ENCODE assay signal across 15 cellular contexts in the genomic region with DNA sequence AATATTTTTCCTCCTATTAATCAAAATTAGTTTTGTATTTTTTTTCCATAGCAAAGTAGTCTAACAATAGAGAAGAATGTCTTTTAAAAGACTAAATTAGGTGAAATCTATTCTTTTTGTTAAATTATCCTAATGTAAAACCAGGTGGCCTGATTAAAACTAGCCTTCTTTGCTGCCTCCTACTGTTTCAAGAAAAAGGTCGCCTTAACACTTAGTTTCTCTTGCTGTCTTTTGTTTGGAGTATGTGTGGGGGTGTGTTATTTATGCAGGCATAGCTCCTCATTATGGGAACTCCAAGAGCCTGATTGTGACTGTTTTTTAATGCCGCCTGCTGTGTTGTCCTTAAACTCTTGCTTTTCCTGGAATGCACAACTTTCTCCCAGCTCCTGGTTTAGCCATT.
A peak's percentile ranks its signal among the peaks of the same experiment; 100 is the strongest.
DNase-seq lines count a peak whose midpoint lies in the region; ATAC-seq, FAIRE-seq and TF ChIP-seq lines count a peak whose summit lies in the region.
"Had no signal": no experiment of that assay in that cellular context is flagged by ENCODE, and none has a peak within 500 bp of the region (broad histone marks: within the 10 kb centered on the region; RNA-seq: fewer than 3 reads in every experiment).

No MANE protein-coding gene starts in this region.

- peaks cover 0 to 6% (median 2%) of the 10 kb centered on the region in 4 experiments; a peak in 5 of 7 replicates for H3K4me1 ChIP-seq in H1 (replicated peaks in 1 of 4; ENCODE audit: control insufficient read depth in 3 of 4, insufficient read depth in 4 of 4, low read length in 3 of 4)
- peaks cover 2% of the 10 kb centered on the region for H3K4me1 ChIP-seq in mesenchymal stem cell (ENCODE audit: control insufficient read depth, insufficient read depth, low read depth, low read length)
- peaks cover 0 to 11% (median 0%) of the 10 kb centered on the region in 3 donors for H3K4me1 ChIP-seq in pancreas
- no peaks in the 10 kb centered on the region for H3K4me1 ChIP-seq in MM.1S (ENCODE audit: low read length)
- no peaks in the 10 kb centered on the region for H3K4me1 ChIP-seq in spleen

- no peak overlapping the region for H3K4ac ChIP-seq in H1 (replicated peaks; ENCODE audit: insufficient read length, low read depth, low read length)
- no peak overlapping the region for H3K4ac ChIP-seq in mesenchymal stem cell (ENCODE audit: low read depth in 1 of 2, low read length in 2 of 2)

- H3K4me2 ChIP-seq in H1 (ENCODE audit: insufficient read depth in 1 of 2, low read depth in 2 of 2, low read length in 2 of 2) (no peak overlapping the region), mesenchymal stem cell (ENCODE audit: low read length, poor library complexity, severe bottlenecking) (no peak overlapping the region), MM.1S (ENCODE audit: low read depth, low read length) (no peak overlapping the region)

- H2AFZ ChIP-seq in H1 (ENCODE audit: low read length) (no peak overlapping the region), mesenchymal stem cell (ENCODE audit: low read depth, low read length) (no peak overlapping the region), MM.1S (ENCODE audit: low read length) (no peak overlapping the region)

- H3K18ac ChIP-seq in H1 (ENCODE audit: extremely low read depth, low read length) = no peak overlapping the region
- no peak overlapping the region for H3K18ac ChIP-seq in mesenchymal stem cell (ENCODE audit: low read depth in 1 of 2, low read length in 2 of 2)

- H4K5ac ChIP-seq in H1 (ENCODE audit: insufficient read length, low read depth, low read length) = peak overlapping the region; percentile 73

- no peaks in the 10 kb centered on the region for H3K36me3 ChIP-seq in H1 (ENCODE audit: control insufficient read depth in 2 of 4, insufficient read depth in 4 of 4, low read length in 3 of 4)
- no peaks in the 10 kb centered on the region for H3K36me3 ChIP-seq in mesenchymal stem cell (ENCODE audit: control insufficient read depth in 1 of 2, insufficient read depth in 2 of 2, low read depth in 1 of 2, low read length in 2 of 2)
- no peaks in the 10 kb centered on the region for H3K36me3 ChIP-seq in pancreas
- no peaks in the 10 kb centered on the region for H3K36me3 ChIP-seq in MM.1S (replicated peaks; ENCODE audit: insufficient read depth, low read length)
- no peaks in the 10 kb centered on the region for H3K36me3 ChIP-seq in spleen
- H3K36me3 ChIP-seq: ascending aorta had no signal

- TF ChIP-seq RAD21 in H1 (IDR thresholded peaks at IDR 0.05 in 1 of 2, conservative IDR thresholded peaks at IDR 0.05 in 1 of 2; ENCODE audit: low read depth in 2 of 2, low read length in 2 of 2) = peak; percentile 50 to 56

- no peak overlapping the region for H2BK120ac ChIP-seq in H1 (replicated peaks; ENCODE audit: low read depth, low read length)
- H2BK120ac ChIP-seq in mesenchymal stem cell (ENCODE audit: low read depth, low read length) = no peak overlapping the region

- H3K79me1 ChIP-seq in H1 (ENCODE audit: low read depth, low read length) (no peaks in the 10 kb centered on the region), mesenchymal stem cell (replicated peaks; ENCODE audit: low read length, poor library complexity, severe bottlenecking) (no peaks in the 10 kb centered on the region)

- H3K14ac ChIP-seq in H1 (ENCODE audit: insufficient read length) (no peak overlapping the region), mesenchymal stem cell (ENCODE audit: low read length in 2 of 2) (no peak overlapping the region)

- H3K9me2 ChIP-seq in MM.1S (replicated peaks; ENCODE audit: insufficient read depth, low read length) = no peaks in the 10 kb centered on the region

- no peak overlapping the region for H3K23ac ChIP-seq in H1 (ENCODE audit: insufficient read length)
- no peak overlapping the region for H3K23ac ChIP-seq in mesenchymal stem cell (ENCODE audit: low read length in 2 of 2)

- peak; percentile 63 for FAIRE-seq in H1 (lab: Jason Lieb, UNC)
- FAIRE-seq in pancreas (lab: Jason Lieb, UNC) = no peak

- no peak overlapping the region for H3K27ac ChIP-seq in H1 (ENCODE audit: low read depth, low read length)
- no peak overlapping the region for H3K27ac ChIP-seq in mesenchymal stem cell (ENCODE audit: low read length, poor library complexity, severe bottlenecking)
- no peak overlapping the region for H3K27ac ChIP-seq in pancreas
- no peak overlapping the region for H3K27ac ChIP-seq in MM.1S (ENCODE audit: low read length)
- no peak overlapping the region for H3K27ac ChIP-seq in spleen
- H3K27ac ChIP-seq: ascending aorta had no signal

- H3K27me3 ChIP-seq in H1 (replicated peaks in 1 of 4; ENCODE audit: control insufficient read depth in 3 of 4, extremely low read depth in 1 of 4, insufficient read depth in 3 of 4, low read length in 3 of 4) = no peaks in the 10 kb centered on the region
- no peaks in the 10 kb centered on the region for H3K27me3 ChIP-seq in mesenchymal stem cell (ENCODE audit: control insufficient read depth in 1 of 2, insufficient read depth in 1 of 2, low read length in 2 of 2)
- no peaks in the 10 kb centered on the region for H3K27me3 ChIP-seq in pancreas
- no peaks in the 10 kb centered on the region for H3K27me3 ChIP-seq in MM.1S (replicated peaks; ENCODE audit: insufficient read depth, low read length)
- no peaks in the 10 kb centered on the region for H3K27me3 ChIP-seq in spleen (replicated peaks in 1 of 7)
- H3K27me3 ChIP-seq: ascending aorta had no signal

- peak; percentile 6 for DNase-seq in Ammon's horn (ENCODE audit: low spot score)
- DNase-seq in H1 (ENCODE audit: low read depth in 1 of 2, low spot score in 2 of 2) = no peak
- DNase-seq in mesenchymal stem cell = peak; percentile 11
- DNase-seq in head of caudate nucleus = no peak
- no peak for DNase-seq in pancreas
- DNase-seq in MM.1S = no peak
- DNase-seq in spleen = no peak
- DNase-seq: activated gamma-delta T cell treated with Interleukin-2 at 50 U/mL for 16 hours, COR-L47, GDM1, NCI-H1092 had no signal

- H3K9me3 ChIP-seq in H1 (ENCODE audit: insufficient read depth in 2 of 2, low read depth in 1 of 2, low read length in 1 of 2) = no peaks in the 10 kb centered on the region
- no peaks in the 10 kb centered on the region for H3K9me3 ChIP-seq in mesenchymal stem cell (ENCODE audit: control insufficient read depth, low read length)
- no peaks in the 10 kb centered on the region for H3K9me3 ChIP-seq in pancreas
- H3K9me3 ChIP-seq in MM.1S (replicated peaks; ENCODE audit: insufficient read depth, low read length) = no peaks in the 10 kb centered on the region
- H3K9me3 ChIP-seq in spleen = no peaks in the 10 kb centered on the region
- H3K9me3 ChIP-seq: ascending aorta had no signal

- no peak for TF ChIP-seq EP300 in H1 (IDR thresholded peaks at IDR 0.05; ENCODE audit: borderline replicate concordance in 1 of 2, low read depth in 2 of 2, low read length in 2 of 2)

- H2BK20ac ChIP-seq in H1 (ENCODE audit: low read length) = no peak overlapping the region

- CTCF ChIA-PET in H1 (lab: Charles Lee; ENCODE audit: partially characterized antibody) = interaction anchor here (0.6 to 1.9 kb wide), 15 partner anchors 10 to 265 kb away, joined by 3 to 9 read pairs (median 3); no protein-coding TSS in a partner anchor

- H3K23me2 ChIP-seq in H1 (ENCODE audit: low read depth, low read length) = no peaks in the 10 kb centered on the region; the same call in 1 of the 2 replicates

- no peaks in the 10 kb centered on the region for H3F3A ChIP-seq in MM.1S (ENCODE audit: insufficient read depth, low read length)

- TF ChIP-seq POLR2A in H1 (IDR thresholded peaks at IDR 0.05; ENCODE audit: control extremely low read depth in 1 of 2, low read depth in 2 of 2, low read length in 2 of 2) (no peak), spleen (IDR thresholded peaks at IDR 0.05) (no peak)

- H4K91ac ChIP-seq in H1 (replicated peaks; ENCODE audit: insufficient read length, low read length) (no peak overlapping the region), mesenchymal stem cell (ENCODE audit: low read length) (no peak overlapping the region)

- intact Hi-C loops in head of caudate nucleus (cut with DNase I) (no loop called here), pancreas (cut with DNase I) (no loop called here), spleen (cut with DNase I; ENCODE audit: low total_unique reads) (no loop called here)

- POLR2A ChIA-PET in H1 (lab: Charles Lee; ENCODE audit: partially characterized antibody) = no interaction called here

- H2BK12ac ChIP-seq in H1 (ENCODE audit: low read depth, low read length) = no peak overlapping the region
- H2BK12ac ChIP-seq in mesenchymal stem cell (ENCODE audit: low read length in 2 of 2) = no peak overlapping the region

- 18% methylated on average over 2 of the region's 2 CpGs; no CpG with 5 or more reads in 1 of the 2 experiments for WGBS in H1 (ENCODE audit: extremely low coverage in 1 of 2, insufficient coverage in 1 of 2, insufficient read length in 1 of 2, insufficient replicate concordance in 2 of 2, low coverage in 1 of 2, low lambda C conversion rate in 2 of 2, missing lambda C conversion rate in 1 of 2), 2 experiments
- 81% methylated on average over 2 of the region's 2 CpGs for WGBS in mesenchymal stem cell
- WGBS in pancreas, 2 donors = 85 to 86% methylated on average over 2 of the region's 2 CpGs
- 67 to 80% (median 75%) methylated on average over 2 of the region's 2 CpGs for WGBS in spleen, 5 donors

- H3K56ac ChIP-seq in H1 (replicated peaks; ENCODE audit: insufficient read length, low read depth, low read length) = no peak overlapping the region

- H2BK15ac ChIP-seq in H1 (ENCODE audit: low read length) = no peak overlapping the region
- no peak overlapping the region for H2BK15ac ChIP-seq in mesenchymal stem cell (ENCODE audit: low read depth, poor library complexity, severe bottlenecking)

- H3K9ac ChIP-seq in H1 (replicated peaks in 1 of 4; ENCODE audit: extremely low read depth in 1 of 4, low read depth in 3 of 4, low read length in 3 of 4) (no peak overlapping the region), mesenchymal stem cell (ENCODE audit: low read length) (no peak overlapping the region), MM.1S (ENCODE audit: low read length) (no peak overlapping the region)

- peak; percentile 30; the same call in 1 of the 2 replicates for TF ChIP-seq CTCF in LNCAP (IDR thresholded peaks at IDR 0.05)
- peak in 1 of 3 experiments; percentile 34; a peak in 2 of 4 replicates for TF ChIP-seq CTCF in H1 (IDR thresholded peaks at IDR 0.05; ENCODE audit: control extremely low read depth in 1 of 3, insufficient read depth in 1 of 3, low read depth in 1 of 3, low read length in 3 of 3)
- TF ChIP-seq CTCF in pancreas (IDR thresholded peaks at IDR 0.05) = peak in 1 of 4 donors; percentile 15
- TF ChIP-seq CTCF in MM.1S (IDR thresholded peaks at IDR 0.05; ENCODE audit: low read length) = no peak
- TF ChIP-seq CTCF in spleen (IDR thresholded peaks at IDR 0.05 in 8 of 11, conservative IDR thresholded peaks at IDR 0.05 in 3 of 11) = no peak

- no peak overlapping the region for H3K4me3 ChIP-seq in H1 (ENCODE audit: extremely low read depth in 1 of 4, insufficient read depth in 2 of 4, low read depth in 3 of 4, low read length in 4 of 4)
- H3K4me3 ChIP-seq in mesenchymal stem cell (ENCODE audit: insufficient read depth in 1 of 2, low read depth in 1 of 2, low read length in 2 of 2) = no peak overlapping the region
- H3K4me3 ChIP-seq in pancreas = no peak overlapping the region
- H3K4me3 ChIP-seq in MM.1S (ENCODE audit: low read length) = no peak overlapping the region
- H3K4me3 ChIP-seq in spleen = no peak overlapping the region
- H3K4me3 ChIP-seq: ascending aorta had no signal

- H4K8ac ChIP-seq in H1 (ENCODE audit: extremely low read depth, insufficient read depth, low read length) (no peak overlapping the region), mesenchymal stem cell (ENCODE audit: low read length) (no peak overlapping the region)

- no peaks in the 10 kb centered on the region for H3K79me2 ChIP-seq in H1 (ENCODE audit: control insufficient read depth in 1 of 2, insufficient read depth in 2 of 2, low read length in 2 of 2)
- no peaks in the 10 kb centered on the region for H3K79me2 ChIP-seq in MM.1S (ENCODE audit: low read length)

- no peak overlapping the region for H2BK5ac ChIP-seq in H1 (ENCODE audit: low read depth, low read length)
- H2BK5ac ChIP-seq in mesenchymal stem cell (ENCODE audit: low read depth, low read length, poor library complexity, severe bottlenecking) = no peak overlapping the region

- ATAC-seq in pancreas = no peak
- ATAC-seq: HCT116; stimulated activated memory B cell treated with anti-CD40 and anti-IgM and Interleukin-4, amounts not matched to agents 10 μg/mL and 1 μg/mL and 100 μg/mL, for 72 hours had no signal

- H2AK5ac ChIP-seq in H1 (ENCODE audit: low read depth, low read length) (no peak overlapping the region), mesenchymal stem cell (ENCODE audit: low read length, severe bottlenecking) (no peak overlapping the region)

- H4K20me1 ChIP-seq in H1 (replicated peaks in 1 of 2; ENCODE audit: control insufficient read depth in 1 of 2, insufficient read depth in 2 of 2, low read length in 2 of 2) = no peaks in the 10 kb centered on the region
- H4K20me1 ChIP-seq in MM.1S (ENCODE audit: insufficient read depth, low read length) = no peaks in the 10 kb centered on the region

Comparison
In these comparisons a context has a peak if more than half of its experiments do, and no peak if none do; other contexts are left out.
1. DNase-seq: peak in Ammon's horn (single experiment) and mesenchymal stem cell (single experiment); none in H1 (0 of 2), head of caudate nucleus (0 of 42), pancreas (0 of 6), MM.1S (single experiment) and spleen (single experiment).